In the genomic region with DNA sequence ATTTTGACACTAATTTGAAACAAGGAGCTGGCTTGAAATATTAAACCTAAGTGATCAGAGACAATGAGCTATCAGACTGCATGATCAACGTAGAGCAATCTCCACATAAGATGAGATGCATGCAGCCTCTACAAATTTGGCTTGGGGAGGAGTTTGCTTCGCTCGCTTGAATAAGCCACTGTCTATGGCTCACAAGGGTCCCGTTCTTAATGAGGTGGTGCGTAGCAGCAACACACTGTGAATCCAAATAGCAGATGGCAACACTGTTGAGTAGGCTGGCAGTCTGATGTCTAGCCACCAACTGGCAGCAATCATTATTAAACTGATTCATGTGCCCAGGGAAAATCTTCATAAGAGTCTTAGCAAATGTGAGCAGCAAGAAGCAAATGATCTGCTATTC, we compare ENCODE assay signal across 19 cellular contexts.
"Had no signal": no experiment of that assay in that cellular context is flagged by ENCODE, and none has a peak within 500 bp of the region (broad histone marks: within the 10 kb centered on the region; RNA-seq: fewer than 3 reads in every experiment).

No MANE protein-coding gene starts in this region.

- ATAC-seq: activated CD4-positive, CD25-positive, alpha-beta regulatory T cell treated with anti-CD3 and anti-CD28 coated beads, Interleukin-2, amount 50 U/mL, for 24 hours; body of pancreas; heart right ventricle; left colon; sciatic nerve; stimulated activated effector memory CD8-positive, alpha-beta T cell treated with anti-CD3 and anti-CD28 coated beads, Interleukin-12 subunit alpha, Interleukin-12 subunit beta, amount 100 ng/mL, for 72 hours; stimulated activated naive CD8-positive, alpha-beta T cell treated with anti-CD3 and anti-CD28 coated beads, Interleukin-15, amount 100 ng/mL, for 72 hours had no signal

- DNase-seq: activated CD4-positive, alpha-beta memory T cell treated with anti-CD3 and anti-CD28 coated beads, Interleukin-2, amount 10 ng/mL, durations not matched to agents 7 days and 5 days; activated CD4-positive, alpha-beta T cell treated with anti-CD3 and anti-CD28 coated beads, Interleukin-2, amount 10 ng/mL, durations not matched to agents 24 days and 14 days; activated gamma-delta T cell treated with Interleukin-2 at 50 U/mL for 16 hours; body of pancreas; effector CD4-positive, alpha-beta T cell; heart right ventricle; left colon; naive B cell; small intestine; stimulated activated CD4-positive, alpha-beta T cell treated with anti-CD3 and anti-CD28 coated beads, Interleukin-2, amount 100 ng/mL, for 24 hours; stimulated activated naive CD8-positive, alpha-beta T cell treated with anti-CD3 and anti-CD28 coated beads, Interleukin-15, amount 100 ng/mL, for 72 hours; testis; trophoblast cell; uterus had no signal

- FAIRE-seq: endometrium, keratinocyte, small intestine had no signal
